ENCODE assay signal across 8 cellular contexts in the genomic region with DNA sequence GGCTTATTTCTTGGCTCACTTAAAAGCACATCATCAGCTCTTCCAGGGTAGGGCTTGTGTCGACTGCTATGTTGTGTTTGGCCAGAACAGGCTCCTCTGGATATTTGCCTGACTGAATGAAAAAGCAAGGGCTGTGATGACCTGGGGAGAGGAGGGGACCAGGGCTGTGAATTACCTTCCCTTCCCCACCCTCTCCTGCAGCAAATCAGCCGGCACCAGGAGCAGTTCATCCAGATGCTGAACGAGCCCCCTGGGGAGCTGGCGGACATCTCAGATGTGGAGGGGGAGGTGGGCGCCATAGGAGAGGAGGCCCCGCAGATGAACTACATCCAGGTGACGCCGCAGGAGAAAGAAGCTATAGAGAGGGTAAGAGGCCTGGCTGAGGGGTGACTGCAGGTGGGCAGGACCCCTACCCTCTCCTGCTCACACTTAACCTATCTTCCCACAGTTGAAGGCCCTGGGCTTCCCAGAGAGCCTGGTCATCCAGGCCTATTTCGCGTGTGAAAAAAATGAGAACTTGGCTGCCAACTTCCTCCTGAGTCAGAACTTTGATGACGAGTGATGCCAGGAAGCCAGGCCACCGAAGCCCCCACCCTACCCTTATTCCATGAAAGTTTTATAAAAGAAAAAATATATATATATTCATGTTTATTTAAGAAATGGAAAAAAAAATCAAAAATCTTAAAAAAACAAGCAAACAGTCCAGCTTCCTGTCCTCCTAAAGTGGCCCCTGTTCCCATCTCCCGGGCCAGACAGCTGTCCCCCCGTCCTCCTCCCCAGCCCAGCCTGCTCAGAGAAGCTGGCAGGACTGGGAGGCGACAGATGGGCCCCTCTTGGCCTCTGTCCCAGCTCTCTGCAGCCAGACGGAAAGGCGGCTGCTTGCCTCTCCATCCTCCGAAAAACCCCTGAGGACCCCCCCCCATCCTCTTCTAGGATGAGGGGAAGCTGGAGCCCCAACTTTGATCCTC. TPM values are rescaled to one million over a fixed set of nuclear protein-coding genes. Genes with fewer than 3 reads are reported as not detected.
DNase-seq lines count a peak whose midpoint lies in the region; ATAC-seq and TF ChIP-seq lines count a peak whose summit lies in the region.

No MANE protein-coding gene starts in this region.

- peak overlapping the region; percentile 80 to 81 for H3K27ac ChIP-seq in coronary artery

- H3K9me3 Mint-ChIP-seq in neural crest cell (no peaks in the 10 kb centered on the region), progenitor cell of endocrine pancreas (ENCODE audit: low read depth) (no peaks in the 10 kb centered on the region)

- peaks cover 25% of the 10 kb centered on the region for H3K4me1 Mint-ChIP-seq in neural crest cell
- peaks cover 8% of the 10 kb centered on the region for H3K4me1 Mint-ChIP-seq in progenitor cell of endocrine pancreas (ENCODE audit: low read depth)

- peak overlapping the region; percentile 61 for H3K4me3 Mint-ChIP-seq in neural crest cell
- H3K4me3 Mint-ChIP-seq in progenitor cell of endocrine pancreas (ENCODE audit: low read depth), result no peak overlapping the region

- H3K27ac Mint-ChIP-seq in neural crest cell (ENCODE audit: unreplicated experiment) (no peak overlapping the region), progenitor cell of endocrine pancreas (no peak overlapping the region)

- H3K27me3 Mint-ChIP-seq in neural crest cell (ENCODE audit: low read depth), result no peaks in the 10 kb centered on the region
- H3K27me3 Mint-ChIP-seq in progenitor cell of endocrine pancreas, result no peaks in the 10 kb centered on the region

- ATAC-seq in esophagus mucosa (no peak), omental fat pad (ENCODE audit: low FRiP score) (no peak)

- H3K36me3 Mint-ChIP-seq in neural crest cell (ENCODE audit: low read depth) (peaks cover 12% of the 10 kb centered on the region), progenitor cell of endocrine pancreas (ENCODE audit: insufficient read depth) (peaks cover 22% of the 10 kb centered on the region)

- no peak overlapping the region for H3K4me3 ChIP-seq in coronary artery

- TF ChIP-seq CTCF in coronary artery (IDR thresholded peaks at IDR 0.05) (no peak), neural crest cell (conservative IDR thresholded peaks at IDR 0.05) (no peak), omental fat pad (IDR thresholded peaks at IDR 0.05) (no peak), progenitor cell of endocrine pancreas (IDR thresholded peaks at IDR 0.05; ENCODE audit: unreplicated experiment) (no peak)

- DNase-seq in DMS79 treated with DMSO at 0.1 percent for 48 hours (lab: John Stamatoyannopoulos, UW) (peak; percentile 76), NCI-H524 (lab: John Stamatoyannopoulos, UW) (peak; percentile 95 to 96), coronary artery (ENCODE audit: low spot score) (no peak), neural crest cell (ENCODE audit: low read depth, low spot score) (no peak), AML-193 (lab: John Stamatoyannopoulos, UW) (no peak), omental fat pad (ENCODE audit: low spot score) (no peak), progenitor cell of endocrine pancreas (ENCODE audit: low spot score, unreplicated experiment) (no peak)

RNA-seq across cellular contexts. Expression of a gene that starts 4.3 kb away (rescaled TPM):
- total RNA-seq in neural crest cell (26.0 and 26.4 TPM in 2 replicates), esophagus mucosa (20.7 TPM), omental fat pad (10 to 100 TPM; 27.2 to 37.7 (median 32.8) TPM), progenitor cell of endocrine pancreas (16.8 and 20.8 TPM in 2 replicates)

RNA-seq across cellular contexts. Expression of a gene that starts 7.1 kb away (rescaled TPM):
- total RNA-seq in neural crest cell, result 77.3 and 82.8 TPM in 2 replicates
- total RNA-seq in esophagus mucosa, result 65.6 TPM
- total RNA-seq in omental fat pad, result 100 to 1,000 TPM in 1 of 4 donors, 10 to 100 TPM in 3; 65.6 to 119 (median 91.1) TPM
- 70.4 and 78.8 TPM in 2 replicates for total RNA-seq in progenitor cell of endocrine pancreas

RNA-seq across cellular contexts. Expression of a gene that starts 14.4 kb away (rescaled TPM):
- total RNA-seq in neural crest cell, result 670 and 679 TPM in 2 replicates
- total RNA-seq in esophagus mucosa, result 586 TPM
- total RNA-seq in omental fat pad, result 100 to 1,000 TPM; 349 to 570 (median 439) TPM
- 707 and 730 TPM in 2 replicates for total RNA-seq in progenitor cell of endocrine pancreas

RNA-seq across cellular contexts. Expression of a gene that starts 16.6 kb away (rescaled TPM):
- total RNA-seq in neural crest cell, result not detected in 2 replicates
- not detected for total RNA-seq in esophagus mucosa
- total RNA-seq in omental fat pad, result under 1 TPM in 1 of 4 donors, not detected in 3; 0.56 TPM
- total RNA-seq in progenitor cell of endocrine pancreas, result not detected in 2 replicates

RNA-seq across cellular contexts. Expression of a gene that starts 19.3 kb away (rescaled TPM):
- 81.6 and 83.1 TPM in 2 replicates for total RNA-seq in neural crest cell
- total RNA-seq in esophagus mucosa, result 46.6 TPM
- 10 to 100 TPM; 31.1 to 61.1 (median 38.2) TPM for total RNA-seq in omental fat pad
- 61.2 and 63.3 TPM in 2 replicates for total RNA-seq in progenitor cell of endocrine pancreas

Comparison
In these comparisons a context has a peak if more than half of its experiments do, and no peak if none do; other contexts are left out.
1. DNase-seq: peak in DMS79 treated with DMSO at 0.1 percent for 48 hours (single experiment) and NCI-H524 (2 of 2); none in coronary artery (single experiment), neural crest cell (single experiment), AML-193 (0 of 2), omental fat pad (single experiment) and progenitor cell of endocrine pancreas (single experiment).